Comparison of ENCODE assay signal across 10 cellular contexts in the genomic region with DNA sequence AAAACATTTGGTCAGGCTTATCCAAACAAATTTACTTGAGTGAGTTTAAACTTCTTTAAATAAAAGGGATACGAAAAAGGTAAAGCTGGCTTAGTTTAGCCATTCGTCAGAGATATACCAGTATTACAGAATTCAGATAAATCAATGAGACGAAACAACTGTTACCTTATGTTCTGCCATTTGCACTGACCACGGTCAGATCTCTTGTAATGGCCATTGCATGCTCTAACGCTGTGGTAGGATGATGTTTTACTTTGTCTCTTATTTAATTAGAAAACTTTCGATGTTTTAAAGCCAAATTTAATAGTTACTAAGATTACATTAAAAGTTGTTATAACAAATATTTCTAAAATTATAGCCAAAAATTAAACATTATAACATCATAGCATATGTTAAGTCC. TPM values are rescaled to one million over a fixed set of nuclear protein-coding genes. Genes with fewer than 3 reads are reported as not detected.
A peak's percentile ranks its signal among the peaks of the same experiment; 100 is the strongest.
DNase-seq lines count a peak whose midpoint lies in the region; ATAC-seq, FAIRE-seq and TF ChIP-seq lines count a peak whose summit lies in the region.
"Had no signal": no experiment of that assay in that cellular context is flagged by ENCODE, and none has a peak within 500 bp of the region (broad histone marks: within the 10 kb centered on the region; RNA-seq: fewer than 3 reads in every experiment).

No MANE protein-coding gene starts in this region.

- no peaks in the 10 kb centered on the region for H3K9me2 ChIP-seq in OCI-LY7 (ENCODE audit: insufficient read depth, low read length)

- H3K9ac ChIP-seq in endothelial cell of umbilical vein (replicated peaks; ENCODE audit: extremely low read depth, insufficient read depth, low read length): peak overlapping the region; percentile 78

- TF ChIP-seq CTCF in GM06990 (IDR thresholded peaks at IDR 0.05; ENCODE audit: insufficient read depth, low read length, poor library complexity, severe bottlenecking) (no peak), OCI-LY7 (conservative IDR thresholded peaks at IDR 0.05; ENCODE audit: low read length) (no peak), endothelial cell of umbilical vein (IDR thresholded peaks at IDR 0.05; ENCODE audit: extremely low read depth in 1 of 2, insufficient read depth in 1 of 2, low read depth in 1 of 2, low read length in 2 of 2) (no peak), psoas muscle (IDR thresholded peaks at IDR 0.05) (no peak)

- H3K9me3 ChIP-seq in OCI-LY7 (ENCODE audit: low read length): no peaks in the 10 kb centered on the region
- H3K9me3 ChIP-seq in endothelial cell of umbilical vein (replicated peaks; ENCODE audit: control insufficient read depth, insufficient read depth, low read length): no peaks in the 10 kb centered on the region
- H3K9me3 ChIP-seq in psoas muscle: no peaks in the 10 kb centered on the region

- H2AFZ ChIP-seq in OCI-LY7 (ENCODE audit: low read length): no peak overlapping the region
- H2AFZ ChIP-seq in endothelial cell of umbilical vein (ENCODE audit: low read depth, low read length): peak overlapping the region; percentile 98

- H3K27ac ChIP-seq in OCI-LY7 (ENCODE audit: low read depth, low read length, poor library complexity, severe bottlenecking) (no peak overlapping the region), endothelial cell of umbilical vein (ENCODE audit: insufficient read depth, low read depth, low read length) (peak overlapping the region; percentile 51), psoas muscle (no peak overlapping the region)

- H3K4me1 ChIP-seq in OCI-LY7 (ENCODE audit: insufficient read depth, low read length, poor library complexity, severe bottlenecking) (peaks cover 21% of the 10 kb centered on the region), endothelial cell of umbilical vein (ENCODE audit: control insufficient read depth, extremely low read depth, insufficient read depth, low read length) (peaks cover 11% of the 10 kb centered on the region), psoas muscle (peaks cover 7% of the 10 kb centered on the region)

- no peaks in the 10 kb centered on the region for H3K9me1 ChIP-seq in endothelial cell of umbilical vein (replicated peaks; ENCODE audit: control insufficient read depth, extremely low read depth, insufficient read depth, low read length)

- POLR2A ChIA-PET in OCI-LY7 (lab: Charles Lee) (interaction anchor here (0.6 kb wide), 1 partner anchor 254 kb away, joined by 5 read pairs; no protein-coding TSS in a partner anchor), endothelial cell of umbilical vein (lab: Charles Lee) (no interaction called here)

- peak overlapping the region; percentile 98 for H3K4me2 ChIP-seq in OCI-LY7 (ENCODE audit: low read length)
- H3K4me2 ChIP-seq in endothelial cell of umbilical vein (ENCODE audit: insufficient read depth, low read length): peak overlapping the region; percentile 99

- FAIRE-seq in endothelial cell of umbilical vein (lab: Jason Lieb, UNC): no peak

- intact Hi-C loops in OCI-LY7 (cut with micrococcal nuclease; ENCODE audit: unreplicated experiment): loop anchor here (2.0 to 10.0 kb wide), 2 partner anchors 136 to 1226 kb away; a partner anchor contains a TSS
- intact Hi-C loops in endothelial cell of umbilical vein (cut with micrococcal nuclease): loop anchor here (5.0 kb wide), 1 partner anchor 87 kb away; no protein-coding TSS in a partner anchor
- intact Hi-C loops in psoas muscle (cut with DNase I): no loop called here

- no peaks in the 10 kb centered on the region for H3K36me3 ChIP-seq in GM06990 (ENCODE audit: control insufficient read depth, insufficient read depth, low read length)
- H3K36me3 ChIP-seq in OCI-LY7 (ENCODE audit: insufficient read depth, low read length): peaks cover 26% of the 10 kb centered on the region; the same call in 1 of the 2 replicates
- H3K36me3 ChIP-seq in endothelial cell of umbilical vein (ENCODE audit: control insufficient read depth in 2 of 2, extremely low read depth in 1 of 2, insufficient read depth in 2 of 2, low read length in 2 of 2): peaks cover 0 to 5% of the 10 kb centered on the region in 2 experiments
- H3K36me3 ChIP-seq in psoas muscle (ENCODE audit: insufficient read depth in 1 of 2, low read depth in 1 of 2): no peaks in the 10 kb centered on the region

- H3K27me3 ChIP-seq in GM06990 (replicated peaks; ENCODE audit: control insufficient read depth, insufficient read depth, low read length) (no peaks in the 10 kb centered on the region), endothelial cell of umbilical vein (ENCODE audit: control insufficient read depth in 2 of 2, insufficient read depth in 2 of 2, low read length in 2 of 2) (no peaks in the 10 kb centered on the region), psoas muscle (ENCODE audit: insufficient read depth in 3 of 3, low read length in 2 of 3) (peaks cover 0 to 16% (median 0%) of the 10 kb centered on the region in 3 donors)

- H3K4me3 ChIP-seq in GM06990 (replicated peaks; ENCODE audit: low read depth, low read length): peak overlapping the region; percentile 96
- H3K4me3 ChIP-seq in OCI-LY7 (ENCODE audit: low read depth, low read length, poor library complexity, severe bottlenecking): peak overlapping the region; percentile 88
- peak overlapping the region; percentile 64 to 98 (median 79) for H3K4me3 ChIP-seq in endothelial cell of umbilical vein (replicated peaks in 1 of 3; ENCODE audit: insufficient read depth in 1 of 3, low read depth in 1 of 3, low read length in 3 of 3)
- peak overlapping the region; percentile 84 for H3K4me3 ChIP-seq in psoas muscle

- DNase-seq in GM06990 (ENCODE audit: extremely low read depth, insufficient read length): no peak
- no peak for DNase-seq in OCI-LY7 (ENCODE audit: low spot score)
- peak; percentile 46 for DNase-seq in endothelial cell of umbilical vein (ENCODE audit: low read depth, low spot score)
- DNase-seq in psoas muscle: no peak
- no peak for DNase-seq in COLO829 (ENCODE audit: low spot score)
- no peak for DNase-seq in effector CD8-positive, alpha-beta T cell (lab: John Stamatoyannopoulos, UW)

- BruUV-seq in OCI-LY7 (replicated peaks; lab: Mats Ljungman, UMichigan): no TSS peak
- BruUV-seq in endothelial cell of umbilical vein (replicated peaks; lab: Mats Ljungman, UMichigan): no TSS peak

- H3K79me2 ChIP-seq in OCI-LY7 (ENCODE audit: insufficient read depth, low read depth, low read length) (peaks cover 19% of the 10 kb centered on the region), endothelial cell of umbilical vein (ENCODE audit: control insufficient read depth, insufficient read depth, low read length) (peaks cover 19% of the 10 kb centered on the region)

- CTCF ChIA-PET in OCI-LY7 (lab: Charles Lee; ENCODE audit: unreplicated experiment) (no interaction called here), endothelial cell of umbilical vein (lab: Charles Lee) (interaction anchor here (0.6 to 3.3 kb wide), 5 partner anchors 8 to 267 kb away, joined by 3 to 32 read pairs (median 4); no protein-coding TSS in a partner anchor)

- TF ChIP-seq POLR2A in endothelial cell of umbilical vein (IDR thresholded peaks at IDR 0.05; ENCODE audit: low read depth, low read length): no peak

- dilution Hi-C loops in endothelial cell of umbilical vein (cut with MboI; ENCODE audit: extremely low pct_ligation_motif_present, low sequenced_read_pairs): no loop called here

- 46 to 63% (median 54%) methylated on average over 6 of the region's 6 CpGs for WGBS in psoas muscle, 3 donors

- ATAC-seq in psoas muscle (no peak), GM18868 (IDR thresholded peaks at IDR 0.05; ENCODE audit: unreplicated experiment) (no peak), HG02981 (IDR thresholded peaks at IDR 0.05; ENCODE audit: unreplicated experiment) (no peak)

- H4K20me1 ChIP-seq in OCI-LY7 (ENCODE audit: insufficient read depth, low read length) (peaks cover 6% of the 10 kb centered on the region; the same call in 1 of the 2 replicates), endothelial cell of umbilical vein (replicated peaks; ENCODE audit: control insufficient read depth, extremely low read depth, insufficient read depth, low read length) (no peaks in the 10 kb centered on the region)

TF ChIP-seq in endothelial cell of umbilical vein, 7 proteins besides CTCF, POLR2A, EP300 and RAD21:
- no peak for TF ChIP-seq POLR2AphosphoS5 (IDR thresholded peaks at IDR 0.05; ENCODE audit: insufficient read depth, low read depth, low read length)
- TF ChIP-seq EZH2 (IDR thresholded peaks at IDR 0.05; ENCODE audit: borderline replicate concordance, low read depth, low read length, severe bottlenecking): no peak
- TF ChIP-seq GATA2 (IDR thresholded peaks at IDR 0.05; ENCODE audit: insufficient read depth, insufficient read length, low read depth, low read length): no peak
- no peak for TF ChIP-seq FOS (IDR thresholded peaks at IDR 0.05; ENCODE audit: borderline replicate concordance, insufficient read depth, low read length)
- no peak for TF ChIP-seq MYC (IDR thresholded peaks at IDR 0.05; ENCODE audit: low read depth, low read length)

RNA-seq across cellular contexts. Expression of a gene that starts 1.5 kb away (rescaled TPM):
- 4.9 and 5.4 TPM in 2 replicates for total RNA-seq in OCI-LY7 (2014; rRNA removed; shearing (Covaris generic))
- total RNA-seq in OCI-LY7 (2022) (14.1 and 17.5 TPM in 2 replicates), endothelial cell of umbilical vein (20.8 and 21.4 TPM in 2 replicates), psoas muscle (1 to 10 TPM in 1 of 4 donors, under 1 TPM in 3; 0.29 to 1.0 (median 0.39) TPM)
- polyA plus RNA-seq in endothelial cell of umbilical vein (2.6 and 4.2 TPM in 2 replicates), psoas muscle (under 1 TPM; 0.11 to 0.29 (median 0.27) TPM)
- polyA plus RNA-seq in endothelial cell of umbilical vein (2011; cell fraction: cytosol; rRNA removed): 4.5 and 4.8 TPM in 2 replicates
- 5.7 and 9.9 TPM in 2 replicates for polyA plus RNA-seq in endothelial cell of umbilical vein (2011; cell fraction: nucleus; rRNA removed)
- 5.7 and 10.7 TPM in 2 replicates for polyA plus RNA-seq in endothelial cell of umbilical vein (2012)
- polyA minus RNA-seq in endothelial cell of umbilical vein: 4.4 and 4.7 TPM in 2 replicates
- polyA minus RNA-seq in endothelial cell of umbilical vein (2011; cell fraction: cytosol; rRNA and poly(A)+ RNA removed): 5.1 TPM
- 6.3 and 9.3 TPM in 2 replicates for polyA minus RNA-seq in endothelial cell of umbilical vein (2011; cell fraction: nucleus; rRNA and poly(A)+ RNA removed)

RNA-seq across cellular contexts. Expression of a gene that starts 1.6 kb away (rescaled TPM):
- total RNA-seq in OCI-LY7 (2014; rRNA removed; shearing (Covaris generic)): not detected in 2 replicates
- total RNA-seq in OCI-LY7 (2022) (not detected in 2 replicates), endothelial cell of umbilical vein (not detected in 2 replicates), psoas muscle (not detected)
- polyA plus RNA-seq in endothelial cell of umbilical vein (not detected in 2 replicates), psoas muscle (not detected)
- 0.08 and 0.16 TPM in 2 replicates for polyA plus RNA-seq in endothelial cell of umbilical vein (2011; cell fraction: cytosol; rRNA removed)
- 0.21 TPM in 1 of 2 replicates, not detected in the other for polyA plus RNA-seq in endothelial cell of umbilical vein (2011; cell fraction: nucleus; rRNA removed)
- 0.68 TPM in 1 of 2 replicates, not detected in the other for polyA plus RNA-seq in endothelial cell of umbilical vein (2012)
- not detected in 2 replicates for polyA minus RNA-seq in endothelial cell of umbilical vein
- not detected for polyA minus RNA-seq in endothelial cell of umbilical vein (2011; cell fraction: cytosol; rRNA and poly(A)+ RNA removed)
- polyA minus RNA-seq in endothelial cell of umbilical vein (2011; cell fraction: nucleus; rRNA and poly(A)+ RNA removed): not detected in 2 replicates
- total RNA-seq: myocyte, ureter had no signal

Comparison
In these comparisons a context has a peak if more than half of its experiments do, and no peak if none do; other contexts are left out.
1. intact Hi-C loops: an anchor here in OCI-LY7 (2.0 to 10.0 kb wide) and endothelial cell of umbilical vein (5.0 kb wide); none called in psoas muscle.